ENCODE assay signal across 7 cellular contexts in the genomic region with DNA sequence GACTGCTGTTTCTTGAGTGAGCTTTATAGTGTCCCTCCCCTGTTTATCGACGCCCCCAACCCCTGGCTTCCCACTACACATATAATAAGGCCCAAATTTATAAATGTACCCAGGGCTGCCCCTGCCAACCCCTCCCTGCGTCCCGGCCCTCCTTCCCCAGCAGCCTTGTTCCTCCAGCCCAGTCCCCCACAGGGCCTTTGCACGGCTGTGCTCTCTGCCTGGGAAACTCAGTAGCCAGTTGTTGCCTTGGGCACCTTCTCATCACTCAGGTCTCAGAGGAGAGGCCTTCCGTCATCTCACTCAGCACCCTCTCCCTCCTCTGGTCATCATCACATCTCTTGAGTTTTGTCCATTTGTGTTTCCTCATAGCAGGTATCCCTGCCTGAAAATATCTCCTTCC. TPM values are rescaled to one million over a fixed set of nuclear protein-coding genes. Genes with fewer than 3 reads are reported as not detected.
"Had no signal": no experiment of that assay in that cellular context is flagged by ENCODE, and none has a peak within 500 bp of the region (broad histone marks: within the 10 kb centered on the region; RNA-seq: fewer than 3 reads in every experiment).

No MANE protein-coding gene starts in this region.

- H3K4me3 ChIP-seq: GM23338, HAP-1, K562 had no signal

- ATAC-seq: HCT116, K562 had no signal

- H3K27ac Mint-ChIP-seq: GM23338 had no signal

- H3K9me3 ChIP-seq: HAP-1 had no signal

- H3K36me3 ChIP-seq: HAP-1 had no signal

- H3K9me3 Mint-ChIP-seq: GM23338 had no signal

- H3K4me3 Mint-ChIP-seq: GM23338 had no signal

- H3K4me1 ChIP-seq: HAP-1 had no signal

- DNase-seq: H7, IMR-90, KG1 had no signal

RNA-seq across cellular contexts. Expression of a gene that starts 15.8 kb away (rescaled TPM):
- total RNA-seq: IMR-90, K562 had no signal
- polyA plus RNA-seq: IMR-90, K562 had no signal
